In genomic region chr11:126485021-126485781, GRCh38 we compare ENCODE assay signal across 8 cellular contexts.
DNase-seq lines count a peak whose midpoint lies in the region; ATAC-seq, FAIRE-seq and TF ChIP-seq lines count a peak whose summit lies in the region.
"Had no signal": no experiment of that assay in that cellular context is flagged by ENCODE, and none has a peak within 500 bp of the region (broad histone marks: within the 10 kb centered on the region; RNA-seq: fewer than 3 reads in every experiment).

No MANE protein-coding gene starts in this region.

- DNase-seq in GM18507 (ENCODE audit: extremely low spot score, insufficient read length, low read depth) (no peak), SK-MEL-5 (ENCODE audit: low read depth, low spot score) (peak; percentile 14), posterior vena cava (ENCODE audit: low spot score) (peak; percentile 38), Calu3 (no peak)
- DNase-seq in T-helper 2 cell treated with Interferon-gamma antibody and Interleukin-4, amounts not matched to agents 5 μg/mL and 100 μg/mL, for 36 hours (ENCODE audit: low spot score): no peak

- in situ Hi-C loops in SK-MEL-5 (cut with HindIII; ENCODE audit: low pct_unique_long_range_greater_than_20kb, low sequenced_read_pairs): no loop called here

- CTCF ChIA-PET in Calu3 (lab: Charles Lee): interaction anchor here (0.6 kb wide), 1 partner anchor 186 kb away, joined by 3 read pairs; no protein-coding TSS in a partner anchor

- H3K27me3 Mint-ChIP-seq in T-helper 2 cell treated with Interferon-gamma antibody and Interleukin-4, amounts not matched to agents 5 μg/mL and 100 μg/mL, for 36 hours (ENCODE audit: low read depth): no peaks in the 10 kb centered on the region
- H3K27me3 Mint-ChIP-seq in Calu3 (ENCODE audit: unreplicated experiment): peaks cover 14% of the 10 kb centered on the region

- H3K27ac Mint-ChIP-seq in T-helper 2 cell treated with Interferon-gamma antibody and Interleukin-4, amounts not matched to agents 5 μg/mL and 100 μg/mL, for 36 hours: no peak overlapping the region
- no peak overlapping the region for H3K27ac Mint-ChIP-seq in Calu3 (ENCODE audit: unreplicated experiment)

- no peaks in the 10 kb centered on the region for H3K36me3 Mint-ChIP-seq in T-helper 2 cell treated with Interferon-gamma antibody and Interleukin-4, amounts not matched to agents 5 μg/mL and 100 μg/mL, for 36 hours (ENCODE audit: low read depth)
- H3K36me3 Mint-ChIP-seq in Calu3 (ENCODE audit: insufficient read depth, unreplicated experiment): no peaks in the 10 kb centered on the region

- no TSS peak for BruUV-seq in Calu3 (replicated peaks; lab: Mats Ljungman, UMichigan)

- intact Hi-C loops in posterior vena cava (cut with DNase I) (no loop called here), Calu3 (cut with micrococcal nuclease; ENCODE audit: unreplicated experiment) (no loop called here)

- ATAC-seq in HG02852 (IDR thresholded peaks at IDR 0.05; ENCODE audit: unreplicated experiment) (peak; percentile 65), GM21381 (IDR thresholded peaks at IDR 0.05; ENCODE audit: unreplicated experiment) (no peak)

- H3K4me1 Mint-ChIP-seq in T-helper 2 cell treated with Interferon-gamma antibody and Interleukin-4, amounts not matched to agents 5 μg/mL and 100 μg/mL, for 36 hours (ENCODE audit: low read depth): peaks cover 6% of the 10 kb centered on the region
- H3K4me1 Mint-ChIP-seq in Calu3 (ENCODE audit: low read depth, unreplicated experiment): peaks cover 17% of the 10 kb centered on the region

- no peak for TF ChIP-seq CTCF in Calu3 (IDR thresholded peaks at IDR 0.05; ENCODE audit: unreplicated experiment)

- no peak overlapping the region for H3K4me3 Mint-ChIP-seq in T-helper 2 cell treated with Interferon-gamma antibody and Interleukin-4, amounts not matched to agents 5 μg/mL and 100 μg/mL, for 36 hours
- no peak overlapping the region for H3K4me3 Mint-ChIP-seq in Calu3 (ENCODE audit: low read depth, unreplicated experiment)
- H3K4me3 Mint-ChIP-seq: neural crest cell had no signal

- H3K9me3 Mint-ChIP-seq in T-helper 2 cell treated with Interferon-gamma antibody and Interleukin-4, amounts not matched to agents 5 μg/mL and 100 μg/mL, for 36 hours: no peaks in the 10 kb centered on the region
- no peaks in the 10 kb centered on the region for H3K9me3 Mint-ChIP-seq in Calu3 (ENCODE audit: low read depth, unreplicated experiment)
- H3K9me3 Mint-ChIP-seq: neural crest cell had no signal

- peak; percentile 78 for FAIRE-seq in GM18507 (lab: Jason Lieb, UNC)

Comparison
In these comparisons a context has a peak if more than half of its experiments do, and no peak if none do; other contexts are left out.
1. DNase-seq: peak in SK-MEL-5 (single experiment) and posterior vena cava (single experiment); none in GM18507 (single experiment), T-helper 2 cell treated with Interferon-gamma antibody and Interleukin-4, amounts not matched to agents 5 μg/mL and 100 μg/mL, for 36 hours (single experiment) and Calu3 (single experiment).